In the genomic region with DNA sequence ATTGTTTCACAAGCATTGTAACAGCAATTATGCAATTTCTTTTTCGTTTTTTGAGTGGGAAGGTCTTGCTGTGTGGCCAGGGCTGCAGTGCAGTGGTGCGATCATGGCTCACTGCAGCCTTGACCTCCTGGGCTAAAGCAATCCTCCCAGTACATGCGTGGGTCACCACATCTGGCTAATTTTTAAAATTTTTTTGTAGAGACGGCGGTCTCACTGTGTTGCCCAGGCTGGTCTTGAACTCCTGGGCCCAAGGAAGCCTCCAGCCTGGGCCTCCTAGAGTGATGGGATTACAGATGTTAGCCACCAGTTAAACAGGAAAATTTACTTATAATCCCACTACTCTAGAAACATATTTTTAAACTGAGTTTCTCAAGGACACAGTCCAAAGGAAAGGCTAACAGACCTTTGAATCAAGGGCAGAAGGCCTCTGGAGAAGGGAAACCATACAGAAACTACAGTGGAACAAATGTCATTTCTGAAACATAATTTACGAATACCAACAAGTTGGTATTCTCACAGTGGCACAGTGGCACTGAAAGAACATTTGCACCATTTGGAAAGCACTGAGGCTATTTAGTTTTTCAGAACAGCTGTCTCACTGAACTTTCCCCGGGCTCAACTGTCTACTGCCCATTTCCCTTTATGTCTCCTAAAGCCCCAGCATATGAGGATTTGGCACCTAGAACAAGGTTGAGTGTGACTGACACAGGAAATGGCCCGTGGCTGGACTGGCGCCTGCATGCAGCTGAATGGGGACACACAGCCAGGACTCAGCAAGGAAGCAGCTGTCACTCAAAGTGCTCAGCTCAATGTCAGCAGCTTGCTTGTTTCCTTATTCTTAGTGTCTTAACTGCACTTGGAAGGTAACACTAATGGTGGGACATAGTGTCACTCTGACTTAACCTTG, we compare ENCODE assay signal across 9 cellular contexts. TPM values are rescaled to one million over a fixed set of nuclear protein-coding genes. Genes with fewer than 3 reads are reported as not detected.
DNase-seq lines count a peak whose midpoint lies in the region; ATAC-seq and TF ChIP-seq lines count a peak whose summit lies in the region.
"Had no signal": no experiment of that assay in that cellular context is flagged by ENCODE, and none has a peak within 500 bp of the region (broad histone marks: within the 10 kb centered on the region; RNA-seq: fewer than 3 reads in every experiment).

No MANE protein-coding gene starts in this region.

- intact Hi-C loops in activated naive CD4-positive, alpha-beta T cell treated with anti-CD3 and anti-CD28 coated beads for 36 hours (cut with micrococcal nuclease): loop anchor here (5.0 kb wide), 3 partner anchors 302 to 472 kb away; a partner anchor contains a TSS

- no peak overlapping the region for H3K4me3 ChIP-seq in adipocyte (ENCODE audit: low read length)

- H3K27me3 ChIP-seq in adipocyte (replicated peaks; ENCODE audit: control insufficient read depth, insufficient read depth, low read length): no peaks in the 10 kb centered on the region

- no peak overlapping the region for H3K4me3 Mint-ChIP-seq in mesothelial cell of epicardium
- H3K4me3 Mint-ChIP-seq in activated naive CD4-positive, alpha-beta T cell treated with anti-CD3 and anti-CD28 coated beads for 36 hours: no peak overlapping the region

- CTCF ChIA-PET in activated naive CD4-positive, alpha-beta T cell treated with anti-CD3 and anti-CD28 coated beads for 36 hours (lab: Charles Lee): interaction anchor here (0.6 kb wide), 1 partner anchor 50 kb away, joined by 3 read pairs; no protein-coding TSS in a partner anchor

- DNase-seq in DMS 273 treated with DMSO at 0.1 percent for 48 hours (lab: John Stamatoyannopoulos, UW) (peak; percentile 21), NCI-H1092 treated with DMSO at 0.1 percent for 48 hours (lab: John Stamatoyannopoulos, UW) (peak; percentile 85), adipocyte (ENCODE audit: low read depth) (no peak), mesothelial cell of epicardium (ENCODE audit: low spot score in 2 of 2, unreplicated experiment in 2 of 2) (no peak), foreskin melanocyte (no peak)
- no peak for DNase-seq in activated naive CD4-positive, alpha-beta T cell treated with anti-CD3 and anti-CD28 coated beads for 36 hours
- DNase-seq: stimulated activated CD4-positive, alpha-beta T cell treated with anti-CD3 and anti-CD28 coated beads, Interleukin-4, amount 100 ng/mL, for 1 hour had no signal

- H3K27me3 Mint-ChIP-seq in mesothelial cell of epicardium (ENCODE audit: low read depth): no peaks in the 10 kb centered on the region
- H3K27me3 Mint-ChIP-seq in activated naive CD4-positive, alpha-beta T cell treated with anti-CD3 and anti-CD28 coated beads for 36 hours (ENCODE audit: low read depth): no peaks in the 10 kb centered on the region

- H3K4me1 Mint-ChIP-seq in mesothelial cell of epicardium: peaks cover 28% of the 10 kb centered on the region
- peaks cover 20% of the 10 kb centered on the region for H3K4me1 Mint-ChIP-seq in activated naive CD4-positive, alpha-beta T cell treated with anti-CD3 and anti-CD28 coated beads for 36 hours (ENCODE audit: low read depth)

- peak overlapping the region; percentile 91 for H3K27ac Mint-ChIP-seq in mesothelial cell of epicardium
- H3K27ac Mint-ChIP-seq in activated naive CD4-positive, alpha-beta T cell treated with anti-CD3 and anti-CD28 coated beads for 36 hours: no peak overlapping the region

- peak overlapping the region; percentile 13 for H3K9ac ChIP-seq in adipocyte (ENCODE audit: low read length)

- no peaks in the 10 kb centered on the region for H3K36me3 Mint-ChIP-seq in mesothelial cell of epicardium
- H3K36me3 Mint-ChIP-seq in activated naive CD4-positive, alpha-beta T cell treated with anti-CD3 and anti-CD28 coated beads for 36 hours (ENCODE audit: low read depth): peaks cover 3% of the 10 kb centered on the region

- H3K9me3 Mint-ChIP-seq in mesothelial cell of epicardium: no peaks in the 10 kb centered on the region
- H3K9me3 Mint-ChIP-seq in activated naive CD4-positive, alpha-beta T cell treated with anti-CD3 and anti-CD28 coated beads for 36 hours: no peaks in the 10 kb centered on the region

- no peaks in the 10 kb centered on the region for H3K36me3 ChIP-seq in adipocyte (ENCODE audit: control insufficient read depth, insufficient read depth, low read length, severe bottlenecking)

- no peaks in the 10 kb centered on the region for H3K9me3 ChIP-seq in adipocyte (ENCODE audit: control insufficient read depth, low read length)

- peaks cover 44% of the 10 kb centered on the region for H3K4me1 ChIP-seq in adipocyte (ENCODE audit: control insufficient read depth, insufficient read depth, low read length)

- ATAC-seq in GM19463 (IDR thresholded peaks at IDR 0.05; ENCODE audit: unreplicated experiment) (no peak), GM19452 (IDR thresholded peaks at IDR 0.05; ENCODE audit: unreplicated experiment) (no peak)

- no peak for TF ChIP-seq CTCF in mesothelial cell of epicardium (IDR thresholded peaks at IDR 0.05; ENCODE audit: unreplicated experiment)

RNA-seq across cellular contexts. Expression of a gene that starts 2.8 kb away (rescaled TPM):
- total RNA-seq in mesothelial cell of epicardium: 268 to 276 TPM (median 268 TPM) in 3 replicates
- total RNA-seq in activated naive CD4-positive, alpha-beta T cell treated with anti-CD3 and anti-CD28 coated beads for 36 hours: 100 to 1,000 TPM; 151 TPM

RNA-seq across cellular contexts. Expression of a gene that starts 52.1 kb away (rescaled TPM):
- total RNA-seq in mesothelial cell of epicardium: 27.2 to 31.7 TPM (median 28.4 TPM) in 3 replicates
- 10 to 100 TPM; 13.5 to 14.3 TPM for total RNA-seq in activated naive CD4-positive, alpha-beta T cell treated with anti-CD3 and anti-CD28 coated beads for 36 hours

Comparison
In these comparisons a context has a peak if more than half of its experiments do, and no peak if none do; other contexts are left out.
1. DNase-seq: peak in DMS 273 treated with DMSO at 0.1 percent for 48 hours (single experiment) and NCI-H1092 treated with DMSO at 0.1 percent for 48 hours (single experiment); none in adipocyte (single experiment), mesothelial cell of epicardium (0 of 2), activated naive CD4-positive, alpha-beta T cell treated with anti-CD3 and anti-CD28 coated beads for 36 hours (single experiment) and foreskin melanocyte (single experiment).